33 cellular contexts compared by ENCODE assay signal in genomic region chr17:38848557-38848891, GRCh38. TPM values are rescaled to one million over a fixed set of nuclear protein-coding genes. Genes with fewer than 3 reads are reported as not detected.
DNase-seq lines count a peak whose midpoint lies in the region; ATAC-seq, FAIRE-seq and TF ChIP-seq lines count a peak whose summit lies in the region.
"Had no signal": no experiment of that assay in that cellular context is flagged by ENCODE, and none has a peak within 500 bp of the region (broad histone marks: within the 10 kb centered on the region; RNA-seq: fewer than 3 reads in every experiment).

No MANE protein-coding gene starts in this region.

- H3K27me3 ChIP-seq in IMR-90 (ENCODE audit: control insufficient read depth, insufficient read depth, low read length), result no peaks in the 10 kb centered on the region
- H3K27me3 ChIP-seq in K562 (ENCODE audit: control insufficient read depth in 2 of 2, insufficient read depth in 2 of 2, low read length in 2 of 2), result no peaks in the 10 kb centered on the region
- H3K27me3 ChIP-seq: colonic mucosa, hepatocyte, sigmoid colon, stomach had no signal

- no peak overlapping the region for H2AK5ac ChIP-seq in IMR-90 (ENCODE audit: low read depth, low read length)

- no peak for TF ChIP-seq EP300 in K562 (IDR thresholded peaks at IDR 0.05; ENCODE audit: low read length)

- H3K23ac ChIP-seq in IMR-90 (ENCODE audit: low read depth, low read length), result no peak overlapping the region

- peak overlapping the region; percentile 30 for H3K27ac Mint-ChIP-seq in activated CD8-positive, alpha-beta T cell treated with anti-CD3 and anti-CD28 coated beads for 36 hours
- no peak overlapping the region for H3K27ac Mint-ChIP-seq in activated CD8-positive, alpha-beta T cell treated with anti-CD3 and anti-CD28 coated beads, Interleukin-2, amount 10 ng/mL, durations not matched to agents 7 days and 5 days
- H3K27ac Mint-ChIP-seq: activated naive CD4-positive, alpha-beta T cell treated with anti-CD3 and anti-CD28 coated beads, Interleukin-2, amount 10 ng/mL, durations not matched to agents 7 days and 5 days; activated T-helper 17 cell treated with anti-CD3 and anti-CD28 coated beads, Interleukin-2, amount 50 U/mL, for 72 hours had no signal

- H3K4me1 Mint-ChIP-seq in activated CD8-positive, alpha-beta T cell treated with anti-CD3 and anti-CD28 coated beads for 36 hours (ENCODE audit: low read depth), result peaks cover 32% of the 10 kb centered on the region
- peaks cover 35% of the 10 kb centered on the region for H3K4me1 Mint-ChIP-seq in activated CD8-positive, alpha-beta T cell treated with anti-CD3 and anti-CD28 coated beads, Interleukin-2, amount 10 ng/mL, durations not matched to agents 7 days and 5 days (ENCODE audit: low read depth)

- H3K36me3 ChIP-seq in IMR-90 (ENCODE audit: control insufficient read depth, insufficient read depth, low read length) (peaks cover 48% of the 10 kb centered on the region), K562 (ENCODE audit: control insufficient read depth, insufficient read depth, low read length) (peaks cover 62% of the 10 kb centered on the region)

- H3K56ac ChIP-seq in IMR-90 (ENCODE audit: extremely low read depth, insufficient read depth, low read length), result no peak overlapping the region

- no peak overlapping the region for H2BK120ac ChIP-seq in IMR-90 (ENCODE audit: low read depth, low read length)

- H3K27me3 Mint-ChIP-seq in activated CD8-positive, alpha-beta T cell treated with anti-CD3 and anti-CD28 coated beads for 36 hours, result no peaks in the 10 kb centered on the region
- H3K27me3 Mint-ChIP-seq in activated CD8-positive, alpha-beta T cell treated with anti-CD3 and anti-CD28 coated beads, Interleukin-2, amount 10 ng/mL, durations not matched to agents 7 days and 5 days (ENCODE audit: low read depth), result no peaks in the 10 kb centered on the region
- H3K27me3 Mint-ChIP-seq: activated naive CD4-positive, alpha-beta T cell treated with anti-CD3 and anti-CD28 coated beads, Interleukin-2, amount 10 ng/mL, durations not matched to agents 7 days and 5 days; activated T-helper 17 cell treated with anti-CD3 and anti-CD28 coated beads, Interleukin-2, amount 50 U/mL, for 72 hours had no signal

- CTCF ChIA-PET in activated CD8-positive, alpha-beta T cell treated with anti-CD3 and anti-CD28 coated beads for 36 hours (lab: Charles Lee), result interaction anchor here (0.7 to 1.6 kb wide), 3 partner anchors 76 to 305 kb away, joined by 3 to 4 read pairs (median 4); partner anchors contain the start of gene LASP1NB
- CTCF ChIA-PET in activated CD8-positive, alpha-beta T cell treated with anti-CD3 and anti-CD28 coated beads, Interleukin-2, amount 10 ng/mL, durations not matched to agents 7 days and 5 days (lab: Charles Lee), result no interaction called here
- CTCF ChIA-PET in IMR-90 (lab: Yijun Ruan, JAX), result no interaction called here
- CTCF ChIA-PET in K562 (lab: Yijun Ruan, JAX; ENCODE audit: low intra/inter-chr PET ratio), result no interaction called here

- no peak overlapping the region for H4K8ac ChIP-seq in IMR-90 (ENCODE audit: low read depth in 2 of 2, low read length in 2 of 2)

- H4K20me1 ChIP-seq in IMR-90 (ENCODE audit: insufficient read depth, low read length) (peaks cover 61% of the 10 kb centered on the region), K562 (replicated peaks; ENCODE audit: control insufficient read depth, insufficient read depth, low read length) (peaks cover 32% of the 10 kb centered on the region)

- WGBS in IMR-90 (ENCODE audit: extremely low coverage in 2 of 2, insufficient read length in 1 of 2), 2 experiments, result no CpG with 5 or more reads among the region's 1 CpG
- WGBS in K562 (ENCODE audit: insufficient coverage, low coverage, missing lambda C conversion rate), result 100% methylated on average over 1 of the region's 1 CpG

- no peak overlapping the region for H3K9ac ChIP-seq in IMR-90 (ENCODE audit: low read depth, low read length)
- H3K9ac ChIP-seq in K562 (ENCODE audit: insufficient read depth in 1 of 2, low read depth in 2 of 2, low read length in 2 of 2), result no peak overlapping the region

- no peak overlapping the region for H3K14ac ChIP-seq in IMR-90 (replicated peaks; ENCODE audit: low read depth, low read length)

- no peak overlapping the region for H2BK20ac ChIP-seq in IMR-90 (ENCODE audit: low read depth, low read length)

- no peak overlapping the region for H3K4ac ChIP-seq in IMR-90 (ENCODE audit: low read depth, low read length)

- 0 out of 2 replicates have a peak, but pooled peaks cover 7% of the 10 kb centered on the region for H3K9me1 ChIP-seq in IMR-90 (ENCODE audit: insufficient read depth, low read length)
- H3K9me1 ChIP-seq in K562 (ENCODE audit: control insufficient read depth, insufficient read depth, low read length), result peaks cover 9% of the 10 kb centered on the region

- no peak overlapping the region for H3K4me3 ChIP-seq in IMR-90 (ENCODE audit: insufficient read depth, low read depth, low read length)
- no peak overlapping the region for H3K4me3 ChIP-seq in K562
- H3K4me3 ChIP-seq: colonic mucosa, hepatocyte, mucosa of descending colon, psoas muscle, sigmoid colon, stomach had no signal

- TF ChIP-seq CTCF in activated CD8-positive, alpha-beta T cell treated with anti-CD3 and anti-CD28 coated beads for 36 hours (IDR thresholded peaks at IDR 0.05), result no peak
- TF ChIP-seq CTCF in IMR-90 (conservative IDR thresholded peaks at IDR 0.05; ENCODE audit: low read depth, low read length) (no peak), K562 (IDR thresholded peaks at IDR 0.05 in 2 of 3, conservative IDR thresholded peaks at IDR 0.05 in 1 of 3; ENCODE audit: insufficient read depth in 2 of 3, low read depth in 1 of 3, low read length in 3 of 3) (no peak)

- H2AFZ ChIP-seq in IMR-90 (replicated peaks; ENCODE audit: low read length, poor library complexity) (no peak overlapping the region), K562 (ENCODE audit: low read depth, low read length) (no peak overlapping the region)
- H2AFZ ChIP-seq: hepatocyte had no signal

- H3K4me1 ChIP-seq in IMR-90 (ENCODE audit: control insufficient read depth, insufficient read depth, low read length) (peaks cover 3% of the 10 kb centered on the region; the same call in 1 of the 2 replicates), K562 (replicated peaks in 1 of 2; ENCODE audit: control insufficient read depth in 2 of 2, insufficient read depth in 2 of 2, low read length in 2 of 2) (peaks cover 14 to 15% of the 10 kb centered on the region in 2 experiments; a peak in 4 of 5 replicates)

- no peak for ATAC-seq in activated CD8-positive, alpha-beta T cell treated with anti-CD3 and anti-CD28 coated beads for 36 hours
- ATAC-seq in activated CD8-positive, alpha-beta T cell treated with anti-CD3 and anti-CD28 coated beads, Interleukin-2, amount 10 ng/mL, durations not matched to agents 7 days and 5 days, result no peak
- ATAC-seq in IMR-90 (ENCODE audit: low read depth) (no peak), K562 (peak; percentile 2; the same call in 1 of the 3 replicates), HG03097 (IDR thresholded peaks at IDR 0.05; ENCODE audit: low FRiP score, unreplicated experiment) (no peak)
- ATAC-seq: activated T-helper 17 cell treated with anti-CD3 and anti-CD28 coated beads, Interleukin-2, amount 50 U/mL, for 72 hours; mucosa of descending colon; natural killer cell; psoas muscle had no signal

- TF ChIP-seq RAD21 in IMR-90 (IDR thresholded peaks at IDR 0.05; ENCODE audit: low read length) (no peak), K562 (CRISPR knock-in tag; conservative IDR thresholded peaks at IDR 0.05 in 1 of 2, IDR thresholded peaks at IDR 0.05 in 1 of 2) (no peak)

- in situ Hi-C loops in IMR-90 (cut with MboI; ENCODE audit: low sequenced_read_pairs) (no loop called here), K562 (cut with MboI) (no loop called here)

- no peak for DNase-seq in activated CD8-positive, alpha-beta T cell treated with anti-CD3 and anti-CD28 coated beads for 36 hours
- no peak for DNase-seq in activated CD8-positive, alpha-beta T cell treated with anti-CD3 and anti-CD28 coated beads, Interleukin-2, amount 10 ng/mL, durations not matched to agents 7 days and 5 days
- DNase-seq in IMR-90 (no peak), K562 (ENCODE audit: extremely low read depth in 1 of 4, low spot score in 3 of 4) (no peak), iPS-NIHi11 (ENCODE audit: low spot score) (no peak)
- DNase-seq: activated CD4-positive, alpha-beta T cell treated with anti-CD3 and anti-CD28 coated beads, Interleukin-2, amount 50 U/mL, for 48 hours; activated CD4-positive, CD25-positive, alpha-beta regulatory T cell treated with anti-CD3 and anti-CD28 coated beads, Interleukin-2, amount 50 U/mL, for 72 hours; activated CD8-positive, alpha-beta memory T cell treated with anti-CD3 and anti-CD28 coated beads, Interleukin-2, amount 50 U/mL, for 4 hours; activated naive CD4-positive, alpha-beta T cell treated with anti-CD3 and anti-CD28 coated beads, Interleukin-2, amount 10 ng/mL, durations not matched to agents 7 days and 5 days; anterior cingulate cortex; colonic mucosa; DND-41; effector CD4-positive, alpha-beta T cell; mucosa of descending colon; natural killer cell; NCI-H1436 treated with DMSO at 0.1 percent for 48 hours; NCI-H2081 treated with DMSO at 0.1 percent for 48 hours; NCI-H2227 treated with DMSO at 0.1 percent for 48 hours; NCI-H526; occipital lobe; OCI-M1; psoas muscle; sigmoid colon; stimulated activated CD4-positive, alpha-beta T cell treated with anti-CD3 and anti-CD28 coated beads, Interleukin-12 subunit alpha, Interleukin-12 subunit beta, amount 100 ng/mL, for 4 hours; stimulated activated CD4-positive, alpha-beta T cell treated with anti-CD3 and anti-CD28 coated beads, Interleukin-2, amount 100 ng/mL, for 48 hours; stomach; T-helper 2 cell had no signal

- no TSS peak for BruUV-seq in IMR-90 (replicated peaks; lab: Mats Ljungman, UMichigan)
- no TSS peak for BruUV-seq in K562 (replicated peaks; lab: Mats Ljungman, UMichigan)

- intact Hi-C loops in activated CD8-positive, alpha-beta T cell treated with anti-CD3 and anti-CD28 coated beads for 36 hours (cut with micrococcal nuclease), result no loop called here
- intact Hi-C loops in IMR-90 (cut with micrococcal nuclease), result no loop called here
- intact Hi-C loops in K562 (cut with micrococcal nuclease), result no loop called here

- H3K9me3 ChIP-seq in IMR-90 (ENCODE audit: control insufficient read depth, insufficient read depth, low read length), result no peaks in the 10 kb centered on the region
- H3K9me3 ChIP-seq in K562 (replicated peaks; ENCODE audit: control insufficient read depth, insufficient read depth, low read depth, low read length), result no peaks in the 10 kb centered on the region
- H3K9me3 ChIP-seq: colonic mucosa, mucosa of descending colon, psoas muscle, sigmoid colon, stomach had no signal

- POLR2A ChIA-PET in activated CD8-positive, alpha-beta T cell treated with anti-CD3 and anti-CD28 coated beads for 36 hours (lab: Charles Lee), result interaction anchor here (0.7 to 8.3 kb wide), 19 partner anchors 10 to 316 kb away, joined by 3 to 48 read pairs (median 4); partner anchors contain the start of genes CWC25, LASP1 and LASP1NB
- POLR2A ChIA-PET in activated CD8-positive, alpha-beta T cell treated with anti-CD3 and anti-CD28 coated beads, Interleukin-2, amount 10 ng/mL, durations not matched to agents 7 days and 5 days (lab: Charles Lee), result no interaction called here
- POLR2A ChIA-PET in IMR-90 (lab: Charles Lee; ENCODE audit: unreplicated experiment), result no interaction called here
- POLR2A ChIA-PET in K562 (lab: Yijun Ruan, JAX), result interaction anchor here (0.9 to 2.8 kb wide), 8 partner anchors 8 to 21 kb away, joined by 3 to 17 read pairs (median 5); partner anchors contain the start of gene LASP1

- peaks cover 16 to 57% of the 10 kb centered on the region in 2 experiments for H3K79me1 ChIP-seq in IMR-90 (ENCODE audit: low read depth in 1 of 2, low read length in 2 of 2)

- peak overlapping the region; percentile 42 for H3K4me3 Mint-ChIP-seq in activated CD8-positive, alpha-beta T cell treated with anti-CD3 and anti-CD28 coated beads for 36 hours
- no peak overlapping the region for H3K4me3 Mint-ChIP-seq in activated CD8-positive, alpha-beta T cell treated with anti-CD3 and anti-CD28 coated beads, Interleukin-2, amount 10 ng/mL, durations not matched to agents 7 days and 5 days
- H3K4me3 Mint-ChIP-seq: activated naive CD4-positive, alpha-beta T cell treated with anti-CD3 and anti-CD28 coated beads, Interleukin-2, amount 10 ng/mL, durations not matched to agents 7 days and 5 days; natural killer cell had no signal

- dilution Hi-C loops in IMR-90 (cut with HindIII; ENCODE audit: low sequenced_read_pairs, unreplicated experiment), result no loop called here

- H4K5ac ChIP-seq in IMR-90 (ENCODE audit: low read depth, low read length), result no peak overlapping the region

- H3K4me2 ChIP-seq in IMR-90 (ENCODE audit: low read depth, low read length), result no peak overlapping the region
- H3K4me2 ChIP-seq in K562 (ENCODE audit: insufficient read depth, low read length), result no peak overlapping the region
- H3K4me2 ChIP-seq: hepatocyte had no signal

- H2BK15ac ChIP-seq in IMR-90 (ENCODE audit: low read depth, low read length), result no peak overlapping the region

- H3K9me3 Mint-ChIP-seq in activated CD8-positive, alpha-beta T cell treated with anti-CD3 and anti-CD28 coated beads for 36 hours, result no peaks in the 10 kb centered on the region
- H3K9me3 Mint-ChIP-seq in activated CD8-positive, alpha-beta T cell treated with anti-CD3 and anti-CD28 coated beads, Interleukin-2, amount 10 ng/mL, durations not matched to agents 7 days and 5 days (ENCODE audit: insufficient read depth), result no peaks in the 10 kb centered on the region
- H3K9me3 Mint-ChIP-seq: activated naive CD4-positive, alpha-beta T cell treated with anti-CD3 and anti-CD28 coated beads, Interleukin-2, amount 10 ng/mL, durations not matched to agents 7 days and 5 days; activated T-helper 17 cell treated with anti-CD3 and anti-CD28 coated beads, Interleukin-2, amount 50 U/mL, for 72 hours; natural killer cell had no signal

- H3K18ac ChIP-seq in IMR-90 (ENCODE audit: low read depth, low read length), result no peak overlapping the region

- no peak overlapping the region for H2AK9ac ChIP-seq in IMR-90 (replicated peaks; ENCODE audit: low read depth, low read length, poor library complexity)

- no peak for FAIRE-seq in K562 (lab: Jason Lieb, UNC)
- FAIRE-seq: D721Med, H54, urothelium cell line had no signal

- H4K91ac ChIP-seq in IMR-90 (ENCODE audit: insufficient read depth, low read depth, low read length), result no peak overlapping the region

- peaks cover 50% of the 10 kb centered on the region for H3K79me2 ChIP-seq in K562 (ENCODE audit: control insufficient read depth, insufficient read depth, low read length)

- peaks cover 60% of the 10 kb centered on the region for H3K36me3 Mint-ChIP-seq in activated CD8-positive, alpha-beta T cell treated with anti-CD3 and anti-CD28 coated beads for 36 hours (ENCODE audit: low read depth)
- peaks cover 62% of the 10 kb centered on the region for H3K36me3 Mint-ChIP-seq in activated CD8-positive, alpha-beta T cell treated with anti-CD3 and anti-CD28 coated beads, Interleukin-2, amount 10 ng/mL, durations not matched to agents 7 days and 5 days (ENCODE audit: low read depth)

- H2BK5ac ChIP-seq in IMR-90 (ENCODE audit: low read depth, low read length, poor library complexity, severe bottlenecking), result no peak overlapping the region

- TF ChIP-seq POLR2A in IMR-90 (IDR thresholded peaks at IDR 0.05; ENCODE audit: low read depth, low read length) (0 out of 2 replicates have a peak, but pooled peaks have one; percentile 25), K562 (conservative IDR thresholded peaks at IDR 0.05) (peak; percentile 36; the same call in 1 of the 2 replicates)

- no peak overlapping the region for H3K27ac ChIP-seq in IMR-90 (ENCODE audit: insufficient read depth, low read length)
- no peak overlapping the region; the same call in 2 of the 3 replicates for H3K27ac ChIP-seq in K562 (ENCODE audit: extremely low read depth, low read depth, low read length)
- H3K27ac ChIP-seq: colonic mucosa, hepatocyte, psoas muscle, sigmoid colon, stomach had no signal

RNA-seq across cellular contexts. Expression of gene RPL23, which starts 5.0 kb away (rescaled TPM):
- 1,000 to 10,000 TPM; 1,908 to 1,957 TPM for total RNA-seq in activated CD8-positive, alpha-beta T cell treated with anti-CD3 and anti-CD28 coated beads for 36 hours
- total RNA-seq in activated CD8-positive, alpha-beta T cell treated with anti-CD3 and anti-CD28 coated beads, Interleukin-2, amount 10 ng/mL, durations not matched to agents 7 days and 5 days, result 1,000 to 10,000 TPM; 1,130 to 1,164 TPM
- total RNA-seq in IMR-90 (2012; rRNA removed), result 1,170 and 2,401 TPM in 2 replicates
- polyA plus RNA-seq in IMR-90 (2012; rRNA removed), result 1,882 and 2,308 TPM in 2 replicates
- polyA plus RNA-seq in IMR-90 (2012; cell fraction: cytosol; rRNA removed), result 437 and 806 TPM in 2 replicates
- 76.8 and 944 TPM in 2 replicates for polyA plus RNA-seq in IMR-90 (2012; cell fraction: nucleus; rRNA removed; ENCODE audit: low replicate concordance)
- total RNA-seq in K562 (2011; cell fraction: chromatin; rRNA removed; ENCODE audit: low replicate concordance), result 370 and 391 TPM in 2 replicates
- total RNA-seq in K562 (2011; cell fraction: nucleolus; rRNA removed), result 317 and 380 TPM in 2 replicates
- total RNA-seq in K562 (2011; cell fraction: nucleoplasm; rRNA removed), result 567 and 894 TPM in 2 replicates
- total RNA-seq in K562 (2014; rRNA removed), result 2,281 and 2,332 TPM in 2 replicates
- 3,218 and 3,389 TPM in 2 replicates for total RNA-seq in K562 (2014; rRNA removed; fragmentation: Illumina TruSeq; extraction: Trizol)
- 2,524 and 2,706 TPM in 2 replicates for total RNA-seq in K562 (2015; rRNA removed; fragmentation: Illumina TruSeq; extraction: Trizol)
- total RNA-seq in K562 (2021), result 1,745 and 1,985 TPM in 2 replicates
- polyA plus RNA-seq in K562 (2011; rRNA removed), result 1,779 and 3,096 TPM in 2 replicates
- polyA plus RNA-seq in K562 (2011; cell fraction: cytosol; rRNA removed), result 1,009 and 1,561 TPM in 2 replicates
- polyA plus RNA-seq in K562 (2011; cell fraction: nucleus; rRNA removed), result 519 and 810 TPM in 2 replicates
- polyA plus RNA-seq in K562 (2012), result 2,980 and 3,135 TPM in 2 replicates
- 3,156 and 3,487 TPM in 2 replicates for polyA plus RNA-seq in K562 (2014; fragmentation: Illumina TruSeq; extraction: Trizol)
- 1,000 to 10,000 TPM; 2,598 to 3,667 TPM for polyA plus RNA-seq in K562 (2014; fragmentation: Nextera tagmentation; extraction: Ambion mirVana)
- 3,128 and 3,158 TPM in 2 replicates for polyA plus RNA-seq in K562 (2014; rRNA removed)
- polyA minus RNA-seq in K562 (2011; rRNA and poly(A)+ RNA removed), result 1,069 and 1,345 TPM in 2 replicates
- 644 and 904 TPM in 2 replicates for polyA minus RNA-seq in K562 (2011; cell fraction: cytosol; rRNA and poly(A)+ RNA removed)
- polyA minus RNA-seq in K562 (2011; cell fraction: nucleus; rRNA and poly(A)+ RNA removed), result 127 and 195 TPM in 2 replicates

RNA-seq across cellular contexts. Expression of gene LASP1, which starts 21.3 kb away (rescaled TPM):
- total RNA-seq in activated CD8-positive, alpha-beta T cell treated with anti-CD3 and anti-CD28 coated beads for 36 hours, result 100 to 1,000 TPM; 135 to 139 TPM
- 100 to 1,000 TPM; 268 to 276 TPM for total RNA-seq in activated CD8-positive, alpha-beta T cell treated with anti-CD3 and anti-CD28 coated beads, Interleukin-2, amount 10 ng/mL, durations not matched to agents 7 days and 5 days
- 79.8 and 113 TPM in 2 replicates for total RNA-seq in IMR-90 (2012; rRNA removed)
- polyA plus RNA-seq in IMR-90 (2012; rRNA removed), result 262 and 304 TPM in 2 replicates
- polyA plus RNA-seq in IMR-90 (2012; cell fraction: cytosol; rRNA removed), result 126 and 206 TPM in 2 replicates
- polyA plus RNA-seq in IMR-90 (2012; cell fraction: nucleus; rRNA removed; ENCODE audit: low replicate concordance), result 161 and 251 TPM in 2 replicates
- total RNA-seq in K562 (2011; cell fraction: chromatin; rRNA removed; ENCODE audit: low replicate concordance), result 56.3 and 141 TPM in 2 replicates
- 52.5 and 72.2 TPM in 2 replicates for total RNA-seq in K562 (2011; cell fraction: nucleolus; rRNA removed)
- 56.8 and 72.4 TPM in 2 replicates for total RNA-seq in K562 (2011; cell fraction: nucleoplasm; rRNA removed)
- total RNA-seq in K562 (2014; rRNA removed), result 48.5 and 49.0 TPM in 2 replicates
- 35.1 and 38.8 TPM in 2 replicates for total RNA-seq in K562 (2014; rRNA removed; fragmentation: Illumina TruSeq; extraction: Trizol)
- 55.3 and 58.7 TPM in 2 replicates for total RNA-seq in K562 (2015; rRNA removed; fragmentation: Illumina TruSeq; extraction: Trizol)
- total RNA-seq in K562 (2021), result 112 and 125 TPM in 2 replicates
- polyA plus RNA-seq in K562 (2011; rRNA removed), result 45.9 and 62.1 TPM in 2 replicates
- 58.9 and 166 TPM in 2 replicates for polyA plus RNA-seq in K562 (2011; cell fraction: cytosol; rRNA removed)
- polyA plus RNA-seq in K562 (2011; cell fraction: nucleus; rRNA removed), result 25.9 and 52.6 TPM in 2 replicates
- 110 and 126 TPM in 2 replicates for polyA plus RNA-seq in K562 (2012)
- polyA plus RNA-seq in K562 (2014; fragmentation: Illumina TruSeq; extraction: Trizol), result 95.7 and 104 TPM in 2 replicates
- polyA plus RNA-seq in K562 (2014; fragmentation: Nextera tagmentation; extraction: Ambion mirVana), result 10 to 100 TPM; 23.0 to 23.6 TPM
- polyA plus RNA-seq in K562 (2014; rRNA removed), result 69.1 and 78.2 TPM in 2 replicates
- polyA minus RNA-seq in K562 (2011; rRNA and poly(A)+ RNA removed), result 48.3 and 89.0 TPM in 2 replicates
- polyA minus RNA-seq in K562 (2011; cell fraction: cytosol; rRNA and poly(A)+ RNA removed), result 56.3 and 79.0 TPM in 2 replicates
- polyA minus RNA-seq in K562 (2011; cell fraction: nucleus; rRNA and poly(A)+ RNA removed), result 20.1 and 22.1 TPM in 2 replicates

RNA-seq across cellular contexts. Expression of gene CWC25, which starts 23.4 kb away (rescaled TPM):
- total RNA-seq in activated CD8-positive, alpha-beta T cell treated with anti-CD3 and anti-CD28 coated beads for 36 hours, result 10 to 100 TPM; 19.7 to 20.1 TPM
- total RNA-seq in activated CD8-positive, alpha-beta T cell treated with anti-CD3 and anti-CD28 coated beads, Interleukin-2, amount 10 ng/mL, durations not matched to agents 7 days and 5 days, result 10 to 100 TPM; 29.6 to 30.9 TPM
- total RNA-seq in IMR-90 (2012; rRNA removed) (9.1 and 9.7 TPM in 2 replicates), K562 (2014; rRNA removed) (16.8 and 18.6 TPM in 2 replicates), K562 (2014; rRNA removed; fragmentation: Illumina TruSeq; extraction: Trizol) (19.0 and 19.2 TPM in 2 replicates), K562 (2015; rRNA removed; fragmentation: Illumina TruSeq; extraction: Trizol) (21.0 and 24.1 TPM in 2 replicates), K562 (2021) (16.5 and 17.4 TPM in 2 replicates)
- polyA plus RNA-seq in IMR-90 (2012; rRNA removed) (14.9 and 16.1 TPM in 2 replicates), K562 (2011; rRNA removed) (14.1 and 23.0 TPM in 2 replicates), K562 (2014; fragmentation: Illumina TruSeq; extraction: Trizol) (22.9 and 27.4 TPM in 2 replicates), K562 (2014; fragmentation: Nextera tagmentation; extraction: Ambion mirVana) (10 to 100 TPM; 24.4 to 26.3 TPM), K562 (2014; rRNA removed) (20.7 and 21.9 TPM in 2 replicates)
- 3.5 and 6.3 TPM in 2 replicates for polyA plus RNA-seq in IMR-90 (2012; cell fraction: cytosol; rRNA removed)
- 23.8 and 64.0 TPM in 2 replicates for polyA plus RNA-seq in IMR-90 (2012; cell fraction: nucleus; rRNA removed; ENCODE audit: low replicate concordance)
- total RNA-seq in K562 (2011; cell fraction: chromatin; rRNA removed; ENCODE audit: low replicate concordance), result 54.3 and 57.6 TPM in 2 replicates
- 25.0 and 27.9 TPM in 2 replicates for total RNA-seq in K562 (2011; cell fraction: nucleolus; rRNA removed)
- 31.0 and 32.9 TPM in 2 replicates for total RNA-seq in K562 (2011; cell fraction: nucleoplasm; rRNA removed)
- 10.1 and 11.8 TPM in 2 replicates for polyA plus RNA-seq in K562 (2011; cell fraction: cytosol; rRNA removed)
- 48.3 and 72.5 TPM in 2 replicates for polyA plus RNA-seq in K562 (2011; cell fraction: nucleus; rRNA removed)
- polyA plus RNA-seq in K562 (2012), result 16.7 and 17.1 TPM in 2 replicates
- 9.2 and 16.7 TPM in 2 replicates for polyA minus RNA-seq in K562 (2011; rRNA and poly(A)+ RNA removed)
- polyA minus RNA-seq in K562 (2011; cell fraction: cytosol; rRNA and poly(A)+ RNA removed), result 5.5 and 6.7 TPM in 2 replicates
- 11.3 and 12.7 TPM in 2 replicates for polyA minus RNA-seq in K562 (2011; cell fraction: nucleus; rRNA and poly(A)+ RNA removed)

RNA-seq across cellular contexts. Expression of gene PIP4K2B, which starts 49.2 kb away (rescaled TPM):
- 10 to 100 TPM; 30.9 to 33.2 TPM for total RNA-seq in activated CD8-positive, alpha-beta T cell treated with anti-CD3 and anti-CD28 coated beads for 36 hours
- total RNA-seq in activated CD8-positive, alpha-beta T cell treated with anti-CD3 and anti-CD28 coated beads, Interleukin-2, amount 10 ng/mL, durations not matched to agents 7 days and 5 days, result 10 to 100 TPM; 49.9 to 51.4 TPM
- total RNA-seq in IMR-90 (2012; rRNA removed) (40.0 and 40.8 TPM in 2 replicates), K562 (2014; rRNA removed) (14.4 and 18.1 TPM in 2 replicates), K562 (2014; rRNA removed; fragmentation: Illumina TruSeq; extraction: Trizol) (24.0 and 24.1 TPM in 2 replicates), K562 (2015; rRNA removed; fragmentation: Illumina TruSeq; extraction: Trizol) (27.9 and 29.3 TPM in 2 replicates), K562 (2021) (25.8 and 29.9 TPM in 2 replicates)
- polyA plus RNA-seq in IMR-90 (2012; rRNA removed) (29.3 and 40.2 TPM in 2 replicates), K562 (2011; rRNA removed) (16.6 and 23.0 TPM in 2 replicates), K562 (2014; fragmentation: Illumina TruSeq; extraction: Trizol) (25.5 and 29.6 TPM in 2 replicates), K562 (2014; fragmentation: Nextera tagmentation; extraction: Ambion mirVana) (1 to 10 TPM; 3.7 to 5.7 TPM), K562 (2014; rRNA removed) (17.9 and 27.2 TPM in 2 replicates)
- polyA plus RNA-seq in IMR-90 (2012; cell fraction: cytosol; rRNA removed), result 16.4 and 26.3 TPM in 2 replicates
- polyA plus RNA-seq in IMR-90 (2012; cell fraction: nucleus; rRNA removed; ENCODE audit: low replicate concordance), result 48.3 and 65.0 TPM in 2 replicates
- total RNA-seq in K562 (2011; cell fraction: chromatin; rRNA removed; ENCODE audit: low replicate concordance), result 27.6 and 39.9 TPM in 2 replicates
- total RNA-seq in K562 (2011; cell fraction: nucleolus; rRNA removed), result 17.5 and 18.2 TPM in 2 replicates
- 23.2 and 28.6 TPM in 2 replicates for total RNA-seq in K562 (2011; cell fraction: nucleoplasm; rRNA removed)
- polyA plus RNA-seq in K562 (2011; cell fraction: cytosol; rRNA removed), result 14.6 and 27.3 TPM in 2 replicates
- polyA plus RNA-seq in K562 (2011; cell fraction: nucleus; rRNA removed), result 34.1 and 43.1 TPM in 2 replicates
- polyA plus RNA-seq in K562 (2012), result 19.7 and 23.1 TPM in 2 replicates
- polyA minus RNA-seq in K562 (2011; rRNA and poly(A)+ RNA removed), result 35.1 and 73.8 TPM in 2 replicates
- polyA minus RNA-seq in K562 (2011; cell fraction: cytosol; rRNA and poly(A)+ RNA removed), result 15.0 and 21.8 TPM in 2 replicates
- 7.5 and 10.6 TPM in 2 replicates for polyA minus RNA-seq in K562 (2011; cell fraction: nucleus; rRNA and poly(A)+ RNA removed)

Comparison
In these comparisons a context has a peak if more than half of its experiments do, and no peak if none do; other contexts are left out.
1. POLR2A ChIA-PET loops: an anchor here in activated CD8-positive, alpha-beta T cell treated with anti-CD3 and anti-CD28 coated beads for 36 hours (0.7 to 8.3 kb wide) and K562 (0.9 to 2.8 kb wide); none called in activated CD8-positive, alpha-beta T cell treated with anti-CD3 and anti-CD28 coated beads, Interleukin-2, amount 10 ng/mL, durations not matched to agents 7 days and 5 days and IMR-90.